In the genomic region with DNA sequence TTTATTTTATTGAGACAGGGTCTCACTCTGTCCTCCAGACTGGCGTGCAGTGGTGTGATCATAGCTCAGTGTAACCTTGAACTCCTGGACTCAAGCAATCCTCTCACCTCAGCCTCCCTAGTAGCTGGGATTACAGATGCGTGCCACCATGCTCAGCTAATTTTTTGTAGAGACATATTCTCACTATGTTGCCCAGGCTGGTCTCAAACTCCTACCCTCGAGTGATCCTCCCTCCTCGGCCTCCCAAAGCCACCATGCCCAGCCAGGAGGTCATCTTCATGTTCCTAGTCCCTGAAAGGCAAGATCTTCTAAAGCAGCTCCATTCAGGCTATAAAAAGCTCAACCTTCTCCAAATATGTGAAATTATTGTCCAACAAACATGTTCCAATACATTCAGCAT, we compare ENCODE assay signal across 20 cellular contexts. TPM values are rescaled to one million over a fixed set of nuclear protein-coding genes. Genes with fewer than 3 reads are reported as not detected.
DNase-seq lines count a peak whose midpoint lies in the region; ATAC-seq and TF ChIP-seq lines count a peak whose summit lies in the region.
"Had no signal": no experiment of that assay in that cellular context is flagged by ENCODE, and none has a peak within 500 bp of the region (broad histone marks: within the 10 kb centered on the region; RNA-seq: fewer than 3 reads in every experiment).

No MANE protein-coding gene starts in this region.

- H3K9me3 ChIP-seq in testis, result no peaks in the 10 kb centered on the region
- H3K9me3 ChIP-seq: MG63 had no signal

- no peak for TF ChIP-seq CTCF in testis (IDR thresholded peaks at IDR 0.05)

- no peak overlapping the region for H3K4me3 Mint-ChIP-seq in activated CD8-positive, alpha-beta memory T cell treated with anti-CD3 and anti-CD28 coated beads, Interleukin-2, amount 10 ng/mL, durations not matched to agents 7 days and 5 days
- H3K4me3 Mint-ChIP-seq: B cell had no signal

- no peaks in the 10 kb centered on the region for H3K36me3 Mint-ChIP-seq in activated CD8-positive, alpha-beta memory T cell treated with anti-CD3 and anti-CD28 coated beads, Interleukin-2, amount 10 ng/mL, durations not matched to agents 7 days and 5 days

- peaks cover 4% of the 10 kb centered on the region for H3K4me1 Mint-ChIP-seq in activated CD8-positive, alpha-beta memory T cell treated with anti-CD3 and anti-CD28 coated beads, Interleukin-2, amount 10 ng/mL, durations not matched to agents 7 days and 5 days
- H3K4me1 Mint-ChIP-seq: B cell had no signal

- peaks cover 12% of the 10 kb centered on the region for H3K27me3 Mint-ChIP-seq in activated CD8-positive, alpha-beta memory T cell treated with anti-CD3 and anti-CD28 coated beads, Interleukin-2, amount 10 ng/mL, durations not matched to agents 7 days and 5 days

- DNase-seq in activated CD4-positive, CD25-positive, alpha-beta regulatory T cell treated with anti-CD3 and anti-CD28 coated beads, Interleukin-2, amount 50 U/mL, for 72 hours, result peak; percentile 1
- no peak for DNase-seq in activated CD4-positive, CD25-positive, alpha-beta regulatory T cell (lab: John Stamatoyannopoulos, UW)
- peak; percentile 22 for DNase-seq in activated CD8-positive, alpha-beta memory T cell treated with anti-CD3 and anti-CD28 coated beads, Interleukin-2, amount 10 ng/mL, durations not matched to agents 7 days and 5 days
- peak; percentile 11 for DNase-seq in mesenteric fat pad (ENCODE audit: low spot score)
- DNase-seq in testis, result peak; percentile 7
- DNase-seq in SKM-1 (lab: John Stamatoyannopoulos, UW; ENCODE audit: unreplicated experiment), result no peak
- DNase-seq in dermis blood vessel endothelial cell, result no peak
- DNase-seq in NCI-H82 (lab: John Stamatoyannopoulos, UW), result no peak
- DNase-seq: MG63; NCI-H1105 treated with DMSO at 0.1 percent for 48 hours; NCI-H1930; NCI-H2107; NCI-H524; NCI-H774; NK-92 treated with Interleukin-12 subunit alpha and Interleukin-12 subunit beta, amount 100 ng/mL, for 24 hours; SHP77 had no signal

- no peak overlapping the region for H3K27ac ChIP-seq in testis
- H3K27ac ChIP-seq: 22Rv1, RWPE1 had no signal

- H3K27ac Mint-ChIP-seq in activated CD8-positive, alpha-beta memory T cell treated with anti-CD3 and anti-CD28 coated beads, Interleukin-2, amount 10 ng/mL, durations not matched to agents 7 days and 5 days, result no peak overlapping the region
- H3K27ac Mint-ChIP-seq: B cell had no signal

- H3K27me3 ChIP-seq in testis, result no peaks in the 10 kb centered on the region
- H3K27me3 ChIP-seq: MG63 had no signal

- intact Hi-C loops in testis (cut with DNase I; ENCODE audit: low total_unique reads), result no loop called here

- no peaks in the 10 kb centered on the region for H3K36me3 ChIP-seq in testis (ENCODE audit: low read depth, missing control alignments)
- H3K36me3 ChIP-seq: MG63 had no signal

- no peak overlapping the region for H3K4me3 ChIP-seq in testis
- H3K4me3 ChIP-seq: MG63 had no signal

- CTCF ChIA-PET in activated CD8-positive, alpha-beta memory T cell treated with anti-CD3 and anti-CD28 coated beads, Interleukin-2, amount 10 ng/mL, durations not matched to agents 7 days and 5 days (lab: Charles Lee), result interaction anchor here (2.0 to 2.2 kb wide), 2 partner anchors 9 to 14 kb away, joined by 7 to 15 read pairs; no protein-coding TSS in a partner anchor

- WGBS in testis, 2 donors, result 89 to 92% methylated on average over 4 of the region's 4 CpGs

- no peak for TF ChIP-seq POLR2A in testis (IDR thresholded peaks at IDR 0.05)

- no peaks in the 10 kb centered on the region for H3K9me3 Mint-ChIP-seq in activated CD8-positive, alpha-beta memory T cell treated with anti-CD3 and anti-CD28 coated beads, Interleukin-2, amount 10 ng/mL, durations not matched to agents 7 days and 5 days (ENCODE audit: low read depth)

- H3K4me1 ChIP-seq in testis, result peaks cover 40% of the 10 kb centered on the region

- no peak for ATAC-seq in activated CD8-positive, alpha-beta memory T cell treated with anti-CD3 and anti-CD28 coated beads, Interleukin-2, amount 10 ng/mL, durations not matched to agents 7 days and 5 days
- ATAC-seq: HCT116 had no signal

RNA-seq across cellular contexts. Expression of a gene that starts 53.9 kb away (rescaled TPM):
- total RNA-seq in activated CD8-positive, alpha-beta memory T cell treated with anti-CD3 and anti-CD28 coated beads, Interleukin-2, amount 10 ng/mL, durations not matched to agents 7 days and 5 days, result 10 to 100 TPM; 43.5 to 50.1 TPM
- total RNA-seq in mesenteric fat pad (85.3 TPM), testis (10 to 100 TPM; 71.5 to 90.4 TPM), dermis blood vessel endothelial cell (114 and 160 TPM in 2 replicates)
- 25.9 TPM for polyA plus RNA-seq in testis (ENCODE audit: insufficient read depth, low read depth, low replicate concordance)

RNA-seq across cellular contexts. Expression of a gene that starts 58.4 kb away (rescaled TPM):
- 10 to 100 TPM; 67.3 to 80.0 TPM for total RNA-seq in activated CD8-positive, alpha-beta memory T cell treated with anti-CD3 and anti-CD28 coated beads, Interleukin-2, amount 10 ng/mL, durations not matched to agents 7 days and 5 days
- 42.6 TPM for total RNA-seq in mesenteric fat pad
- total RNA-seq in testis, result 10 to 100 TPM; 62.7 to 63.7 TPM
- 72.3 TPM for polyA plus RNA-seq in testis (ENCODE audit: insufficient read depth, low read depth, low replicate concordance)
- total RNA-seq in dermis blood vessel endothelial cell, result 36.4 and 48.3 TPM in 2 replicates

Comparison
In these comparisons a context has a peak if more than half of its experiments do, and no peak if none do; other contexts are left out.
1. DNase-seq: peak in activated CD4-positive, CD25-positive, alpha-beta regulatory T cell treated with anti-CD3 and anti-CD28 coated beads, Interleukin-2, amount 50 U/mL, for 72 hours (single experiment), activated CD8-positive, alpha-beta memory T cell treated with anti-CD3 and anti-CD28 coated beads, Interleukin-2, amount 10 ng/mL, durations not matched to agents 7 days and 5 days (single experiment), mesenteric fat pad (single experiment) and testis (single experiment); none in activated CD4-positive, CD25-positive, alpha-beta regulatory T cell (0 of 4), SKM-1 (single experiment), dermis blood vessel endothelial cell (single experiment) and NCI-H82 (single experiment).